ENCODE assay signal across 1 cellular context in the genomic region with DNA sequence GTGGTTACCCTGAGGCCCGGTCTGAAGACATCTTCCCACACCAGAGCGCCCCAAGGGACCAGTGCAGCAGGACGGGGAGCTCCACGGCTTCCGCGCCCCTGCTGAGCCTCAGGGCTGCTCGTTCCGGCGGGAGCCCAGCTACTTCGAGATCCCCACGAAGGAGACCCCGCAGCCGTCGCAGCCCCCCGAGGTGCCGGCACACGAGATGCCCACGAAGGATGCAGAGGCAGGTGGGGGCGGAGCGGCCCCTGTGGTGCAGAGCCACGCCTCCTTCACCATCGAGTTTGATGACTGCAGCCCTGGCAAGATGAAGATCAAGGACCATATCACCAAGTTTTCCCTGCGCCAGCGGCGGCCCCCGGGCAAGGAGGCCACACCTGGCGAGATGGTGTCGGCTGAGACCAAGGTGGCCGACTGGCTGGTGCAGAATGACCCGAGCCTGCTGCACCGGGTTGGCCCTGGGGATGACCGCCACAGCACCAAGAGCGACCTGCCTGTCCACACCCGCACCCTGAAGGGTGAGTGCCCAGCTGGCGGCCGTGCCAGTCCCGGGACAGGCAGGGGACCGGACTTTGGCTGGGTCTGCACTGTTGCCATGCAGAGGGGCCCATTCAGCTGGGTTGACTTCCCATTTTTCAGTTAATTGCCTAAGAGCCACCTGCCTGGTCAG.
TF ChIP-seq lines count a peak whose summit lies in the region.

No MANE protein-coding gene starts in this region.

TF ChIP-seq in endothelial cell of umbilical vein, 7 proteins besides CTCF, POLR2A, EP300 and RAD21:
- TF ChIP-seq POLR2AphosphoS5 (IDR thresholded peaks at IDR 0.05; ENCODE audit: insufficient read depth, low read depth, low read length) (no peak), GATA2 (IDR thresholded peaks at IDR 0.05; ENCODE audit: insufficient read depth, insufficient read length, low read depth, low read length) (no peak), MYC (IDR thresholded peaks at IDR 0.05; ENCODE audit: low read depth, low read length) (no peak), FOS (IDR thresholded peaks at IDR 0.05; ENCODE audit: borderline replicate concordance, insufficient read depth, low read length) (no peak), EZH2 (IDR thresholded peaks at IDR 0.05; ENCODE audit: borderline replicate concordance, low read depth, low read length, severe bottlenecking) (no peak), JUN (IDR thresholded peaks at IDR 0.05; ENCODE audit: borderline replicate concordance, insufficient read depth, insufficient read length, low read depth) (no peak)
- TF ChIP-seq, protein P1, sequence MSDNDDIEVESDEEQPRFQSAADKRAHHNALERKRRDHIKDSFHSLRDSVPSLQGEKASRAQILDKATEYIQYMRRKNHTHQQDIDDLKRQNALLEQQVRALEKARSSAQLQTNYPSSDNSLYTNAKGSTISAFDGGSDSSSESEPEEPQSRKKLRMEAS (IDR thresholded peaks at IDR 0.05; ENCODE audit: insufficient read depth, insufficient read length), result no peak
TF ChIP-seq in endothelial cell of umbilical vein: peak in this region for 0.
